Comparison of ENCODE assay signal across 8 cellular contexts in the genomic region with DNA sequence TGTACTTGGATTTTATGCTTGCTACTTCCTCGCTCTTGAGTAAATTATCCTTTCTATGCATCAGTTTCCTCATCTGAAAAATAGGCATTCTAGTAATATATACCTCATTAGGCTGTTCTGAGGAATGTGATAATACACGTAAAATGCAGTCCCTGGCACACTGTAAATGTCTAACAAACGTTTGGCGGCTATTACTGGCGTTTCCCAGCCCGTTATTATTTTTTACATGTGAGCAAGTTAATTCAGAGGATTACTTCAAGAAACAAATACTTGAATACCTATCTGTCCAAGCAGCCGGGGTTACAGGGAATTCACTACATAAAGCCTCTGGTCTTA. TPM values are rescaled to one million over a fixed set of nuclear protein-coding genes. Genes with fewer than 3 reads are reported as not detected.
A peak's percentile ranks its signal among the peaks of the same experiment; 100 is the strongest.
DNase-seq lines count a peak whose midpoint lies in the region; ATAC-seq and TF ChIP-seq lines count a peak whose summit lies in the region.

No MANE protein-coding gene starts in this region.

- peaks cover 0 to 20% of the 10 kb centered on the region in 2 donors for H3K36me3 ChIP-seq in gastroesophageal sphincter

- ATAC-seq in GM19438 (IDR thresholded peaks at IDR 0.05; ENCODE audit: low read depth, unreplicated experiment) (peak; percentile 8), gastroesophageal sphincter (no peak), GM19328 (IDR thresholded peaks at IDR 0.05; ENCODE audit: unreplicated experiment) (no peak), HG02678 (IDR thresholded peaks at IDR 0.05; ENCODE audit: unreplicated experiment) (no peak)

- no peaks in the 10 kb centered on the region for H3K27me3 ChIP-seq in gastroesophageal sphincter

- peaks cover 6 to 34% (median 15%) of the 10 kb centered on the region in 3 donors for H3K4me1 ChIP-seq in gastroesophageal sphincter

- peak overlapping the region; percentile 85 to 95 (median 92) for H3K27ac ChIP-seq in gastroesophageal sphincter

- WGBS in gastroesophageal sphincter (ENCODE audit: low coverage in 1 of 2), 2 donors: 0 to 5% methylated on average over 7 of the region's 7 CpGs

- no peak for TF ChIP-seq POLR2A in gastroesophageal sphincter (IDR thresholded peaks at IDR 0.05)

- no peak for TF ChIP-seq EP300 in gastroesophageal sphincter (IDR thresholded peaks at IDR 0.05)

- H3K4me3 ChIP-seq in WI38 (ENCODE audit: low read depth, low read length) (peak overlapping the region; percentile 98), gastroesophageal sphincter (peak overlapping the region; percentile 69 to 77), skeletal muscle cell (ENCODE audit: low read depth, low read length) (peak overlapping the region; percentile 89)

- no peaks in the 10 kb centered on the region for H3K9me3 ChIP-seq in gastroesophageal sphincter

- no peak for DNase-seq in skeletal muscle cell (ENCODE audit: low read depth)
- DNase-seq in dedifferentiated amniotic fluid mesenchymal stem cell (ENCODE audit: extremely low spot score): no peak
- no peak for DNase-seq in cerebellar nuclear complex (lab: John Stamatoyannopoulos, UW)

- TF ChIP-seq CTCF in WI38 (IDR thresholded peaks at IDR 0.05; ENCODE audit: low read depth, low read length): no peak
- TF ChIP-seq CTCF in gastroesophageal sphincter (IDR thresholded peaks at IDR 0.05): no peak

RNA-seq across cellular contexts. Expression of gene C2orf49, which starts 0.6 kb away (rescaled TPM):
- total RNA-seq in gastroesophageal sphincter: 10 to 100 TPM; 16.9 to 30.0 (median 20.7) TPM

RNA-seq across cellular contexts. Expression of gene TGFBRAP1, which starts 7.2 kb away (rescaled TPM):
- 10 to 100 TPM; 28.3 to 31.5 (median 29.7) TPM for total RNA-seq in gastroesophageal sphincter
